Comparison of ENCODE assay signal across 9 cellular contexts in the genomic region with DNA sequence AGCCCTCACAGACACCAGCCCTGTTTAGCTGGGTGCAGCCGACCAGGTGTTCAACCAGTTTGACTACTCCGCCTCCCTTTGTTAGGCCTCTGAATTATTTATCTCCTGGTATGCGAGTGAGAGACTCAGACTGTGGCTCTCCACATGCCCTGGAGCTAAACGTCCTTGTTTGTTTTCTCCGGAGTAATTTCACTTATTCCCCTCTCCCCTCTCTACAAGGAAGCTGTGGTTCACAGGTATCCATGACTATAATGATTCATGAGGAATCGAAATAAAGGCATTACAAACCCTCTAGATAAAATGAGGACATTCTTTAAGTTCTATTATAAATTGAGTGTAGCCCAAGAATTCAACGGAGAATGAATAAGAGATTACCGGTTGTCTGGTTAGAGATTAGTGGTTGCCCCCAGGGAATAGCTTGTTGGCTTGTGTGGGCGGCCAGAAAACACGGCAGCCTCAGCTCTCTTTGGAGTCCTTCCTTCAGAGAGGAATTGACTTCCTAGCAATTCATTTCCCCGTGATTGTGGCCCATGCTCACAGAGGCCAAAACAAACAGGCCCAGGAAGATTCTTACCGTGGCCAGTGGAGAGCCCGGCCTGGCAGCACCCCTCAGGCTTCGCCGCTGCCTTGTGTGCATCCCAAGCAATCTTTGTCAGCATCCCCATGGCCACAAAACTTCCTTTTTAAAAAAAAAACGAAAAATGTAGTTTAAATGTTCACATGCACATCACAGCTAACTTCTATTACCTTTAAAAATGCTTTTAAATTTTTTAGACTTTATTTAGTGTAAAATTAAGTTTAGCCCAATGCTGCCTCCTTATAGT.
DNase-seq lines count a peak whose midpoint lies in the region; ATAC-seq, FAIRE-seq and TF ChIP-seq lines count a peak whose summit lies in the region.
"Had no signal": no experiment of that assay in that cellular context is flagged by ENCODE, and none has a peak within 500 bp of the region (broad histone marks: within the 10 kb centered on the region; RNA-seq: fewer than 3 reads in every experiment).

No MANE protein-coding gene starts in this region.

- peak overlapping the region in 1 of 2 donors; percentile 2 for H3K4me3 ChIP-seq in prostate gland

- DNase-seq in NCI-H69 (lab: John Stamatoyannopoulos, UW): peak; percentile 95
- peak; percentile 88 for DNase-seq in fibroblast of the conjunctiva (ENCODE audit: low read depth)
- peak; percentile 95 for DNase-seq in prostate gland (ENCODE audit: low spot score)
- no peak for DNase-seq in RKO (ENCODE audit: low spot score)
- DNase-seq in GM19239 (ENCODE audit: insufficient read length, low spot score): no peak
- no peak for DNase-seq in hypothalamus (lab: John Stamatoyannopoulos, UW)
- DNase-seq in GM13976 (ENCODE audit: low spot score): no peak

- no peaks in the 10 kb centered on the region for H3K36me3 ChIP-seq in prostate gland

- H3K27ac ChIP-seq in prostate gland: peak overlapping the region; percentile 88 to 89
- H3K27ac ChIP-seq: parathyroid adenoma had no signal

- TF ChIP-seq CTCF in prostate gland (IDR thresholded peaks at IDR 0.05) (peak in 1 of 4 experiments; percentile 1), GM13976 (IDR thresholded peaks at IDR 0.05; ENCODE audit: borderline replicate concordance, control extremely low read depth, extremely low read depth, insufficient read depth, missing control alignments) (no peak)

- in situ Hi-C loops in GM13976 (cut with MboI; ENCODE audit: low sequenced_read_pairs, unreplicated experiment): no loop called here

- H3K27me3 ChIP-seq in prostate gland (replicated peaks; ENCODE audit: insufficient read depth): no peaks in the 10 kb centered on the region

- peak; percentile 70 for ATAC-seq in GM21786 (IDR thresholded peaks at IDR 0.05; ENCODE audit: unreplicated experiment)

- no peaks in the 10 kb centered on the region for H3K9me3 ChIP-seq in prostate gland

- TF ChIP-seq POLR2A in prostate gland (IDR thresholded peaks at IDR 0.05): no peak

- intact Hi-C loops in prostate gland (cut with DNase I): no loop called here

- FAIRE-seq in GM19239 (lab: Jason Lieb, UNC): no peak

- peaks cover 3% of the 10 kb centered on the region for H3K4me1 ChIP-seq in prostate gland (replicated peaks)
- H3K4me1 ChIP-seq: parathyroid adenoma had no signal

- WGBS in prostate gland: 24% methylated on average over 16 of the region's 16 CpGs

Comparison
In these comparisons a context has a peak if more than half of its experiments do, and no peak if none do; other contexts are left out.
1. DNase-seq: peak in NCI-H69 (single experiment), fibroblast of the conjunctiva (single experiment) and prostate gland (single experiment); none in RKO (single experiment), GM19239 (single experiment), hypothalamus (0 of 51) and GM13976 (single experiment).